Comparison of ENCODE assay signal across 19 cellular contexts in genomic region chr12:58897969-58898368, GRCh38. TPM values are rescaled to one million over a fixed set of nuclear protein-coding genes. Genes with fewer than 3 reads are reported as not detected.
"Had no signal": no experiment of that assay in that cellular context is flagged by ENCODE, and none has a peak within 500 bp of the region (broad histone marks: within the 10 kb centered on the region; RNA-seq: fewer than 3 reads in every experiment).

No MANE protein-coding gene starts in this region.

- H3K9me3 ChIP-seq: colonic mucosa, ovary, stomach, thoracic aorta had no signal

- DNase-seq: colonic mucosa; effector CD4-positive, alpha-beta T cell; foreskin melanocyte; head of caudate nucleus; mammary epithelial cell; naive thymus-derived CD4-positive, alpha-beta T cell; ovary; right cardiac atrium; small intestine; stimulated activated CD4-positive, alpha-beta T cell treated with anti-CD3 and anti-CD28 coated beads, Interleukin-12 subunit alpha, Interleukin-12 subunit beta, amount 100 ng/mL, for 4 hours; stimulated activated naive CD4-positive, alpha-beta T cell; stomach; substantia nigra; trophoblast cell had no signal

- H3K4me1 Mint-ChIP-seq: naive thymus-derived CD4-positive, alpha-beta T cell had no signal

- H3K9me3 Mint-ChIP-seq: neural crest cell had no signal

- H3K4me3 Mint-ChIP-seq: naive thymus-derived CD4-positive, alpha-beta T cell; neural crest cell had no signal

- H3K27ac Mint-ChIP-seq: naive thymus-derived CD4-positive, alpha-beta T cell had no signal

- H3K36me3 ChIP-seq: colonic mucosa, ovary, thoracic aorta had no signal

- ATAC-seq: left lobe of liver; naive thymus-derived CD4-positive, alpha-beta T cell; right cardiac atrium had no signal

- H3K4me1 ChIP-seq: colonic mucosa had no signal

- H3K36me3 Mint-ChIP-seq: naive thymus-derived CD4-positive, alpha-beta T cell had no signal

- H3K4me3 ChIP-seq: colonic mucosa, hepatocyte, ovary, stomach, thoracic aorta had no signal

- H3K27ac ChIP-seq: colonic mucosa, hepatocyte, ovary, stomach, thoracic aorta had no signal

RNA-seq across cellular contexts. Expression of gene LRIG3, which starts 22.3 kb away (rescaled TPM):
- total RNA-seq: mononuclear cell had no signal
